ENCODE assay signal across 15 cellular contexts in the genomic region with DNA sequence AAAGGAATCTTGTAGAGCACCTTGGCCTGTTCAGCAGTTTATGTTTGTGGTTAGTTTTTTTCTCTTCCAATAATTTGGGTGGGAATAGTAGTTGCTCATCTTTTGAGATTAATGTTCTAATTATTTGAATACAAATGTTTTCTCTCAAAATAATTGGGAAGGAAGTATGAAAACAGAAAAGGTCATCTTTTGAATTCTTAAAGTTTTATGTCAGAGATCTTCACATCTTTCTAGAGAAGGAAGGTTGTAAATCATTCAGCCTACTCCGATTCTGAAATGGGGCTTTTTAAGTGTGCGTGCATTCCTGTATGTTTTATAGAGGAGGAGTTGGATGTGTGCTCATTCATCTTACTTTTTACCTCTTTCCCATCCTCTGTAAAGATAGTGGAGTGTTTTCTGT.
"Had no signal": no experiment of that assay in that cellular context is flagged by ENCODE, and none has a peak within 500 bp of the region (broad histone marks: within the 10 kb centered on the region; RNA-seq: fewer than 3 reads in every experiment).

No MANE protein-coding gene starts in this region.

- H3K27ac ChIP-seq: brain microvascular endothelial cell, esophagus muscularis mucosa, right atrium auricular region, transverse colon had no signal

- H3K4me3 ChIP-seq: esophagus muscularis mucosa, right atrium auricular region, skin epidermis, transverse colon had no signal

- H3K9me3 ChIP-seq: esophagus muscularis mucosa, right atrium auricular region, transverse colon had no signal

- H3K36me3 ChIP-seq: brain microvascular endothelial cell, esophagus muscularis mucosa, right atrium auricular region, transverse colon had no signal

- DNase-seq: activated CD8-positive, alpha-beta memory T cell treated with anti-CD3 and anti-CD28 coated beads, Interleukin-2, amount 10 ng/mL, durations not matched to agents 7 days and 5 days; activated gamma-delta T cell treated with Interleukin-2 at 50 U/mL for 16 hours; activated T-cell treated with anti-CD3 and anti-CD28 coated beads, Interleukin-2, amount 50 U/mL, for 24 hours; amniotic stem cell; brain microvascular endothelial cell; cortex of kidney; effector CD4-positive, alpha-beta T cell; mesendoderm; occipital lobe; stimulated activated CD4-positive, alpha-beta T cell treated with anti-CD3 and anti-CD28 coated beads, Interleukin-4, amount 100 ng/mL, for 1 hour; T1000; transverse colon had no signal

- ATAC-seq: activated CD8-positive, alpha-beta memory T cell treated with anti-CD3 and anti-CD28 coated beads, Interleukin-2, amount 10 ng/mL, durations not matched to agents 7 days and 5 days had no signal

- H3K27me3 ChIP-seq: brain microvascular endothelial cell, esophagus muscularis mucosa, right atrium auricular region, transverse colon had no signal
